Comparison of ENCODE assay signal across 12 cellular contexts in genomic region chr12:52182898-52183543, GRCh38. TPM values are rescaled to one million over a fixed set of nuclear protein-coding genes. Genes with fewer than 3 reads are reported as not detected.
DNase-seq lines count a peak whose midpoint lies in the region; ATAC-seq and TF ChIP-seq lines count a peak whose summit lies in the region.
"Had no signal": no experiment of that assay in that cellular context is flagged by ENCODE, and none has a peak within 500 bp of the region (broad histone marks: within the 10 kb centered on the region; RNA-seq: fewer than 3 reads in every experiment).

No MANE protein-coding gene starts in this region.

- H3K4me3 Mint-ChIP-seq in nephron: no peak overlapping the region
- no peak overlapping the region for H3K4me3 Mint-ChIP-seq in T-helper 2 cell treated with Interferon-gamma antibody and Interleukin-4, amounts not matched to agents 5 μg/mL and 100 μg/mL, for 36 hours

- H3K9me3 Mint-ChIP-seq in nephron: no peaks in the 10 kb centered on the region
- no peaks in the 10 kb centered on the region for H3K9me3 Mint-ChIP-seq in T-helper 2 cell treated with Interferon-gamma antibody and Interleukin-4, amounts not matched to agents 5 μg/mL and 100 μg/mL, for 36 hours

- H3K36me3 Mint-ChIP-seq in nephron (ENCODE audit: low read depth): no peaks in the 10 kb centered on the region
- no peaks in the 10 kb centered on the region for H3K36me3 Mint-ChIP-seq in T-helper 2 cell treated with Interferon-gamma antibody and Interleukin-4, amounts not matched to agents 5 μg/mL and 100 μg/mL, for 36 hours (ENCODE audit: low read depth)

- no peaks in the 10 kb centered on the region for H3K27me3 ChIP-seq in breast epithelium
- H3K27me3 ChIP-seq in stomach: no peaks in the 10 kb centered on the region
- H3K27me3 ChIP-seq: BLaER1 had no signal

- H3K9me3 ChIP-seq in breast epithelium: no peaks in the 10 kb centered on the region
- no peaks in the 10 kb centered on the region for H3K9me3 ChIP-seq in stomach
- H3K9me3 ChIP-seq: BLaER1 had no signal

- H3K27ac Mint-ChIP-seq in nephron: peak overlapping the region in 2 of 3 experiments; percentile 76 to 84
- no peak overlapping the region for H3K27ac Mint-ChIP-seq in T-helper 2 cell treated with Interferon-gamma antibody and Interleukin-4, amounts not matched to agents 5 μg/mL and 100 μg/mL, for 36 hours

- H3K27ac ChIP-seq in breast epithelium (peak overlapping the region; percentile 77 to 81), stomach (peak overlapping the region in 2 of 5 donors; percentile 24 to 54)

- 62 to 77% (median 68%) methylated on average over 9 of the region's 9 CpGs for WGBS in stomach, 5 donors

- H3K4me1 Mint-ChIP-seq in nephron: peaks cover 62% of the 10 kb centered on the region
- H3K4me1 Mint-ChIP-seq in T-helper 2 cell treated with Interferon-gamma antibody and Interleukin-4, amounts not matched to agents 5 μg/mL and 100 μg/mL, for 36 hours (ENCODE audit: low read depth): peaks cover 7% of the 10 kb centered on the region

- TF ChIP-seq POLR2A in breast epithelium (IDR thresholded peaks at IDR 0.05): no peak
- TF ChIP-seq POLR2A in stomach (IDR thresholded peaks at IDR 0.05): no peak

- H3K4me3 ChIP-seq in breast epithelium (no peak overlapping the region), stomach (no peak overlapping the region)
- H3K4me3 ChIP-seq: BLaER1 had no signal

- ATAC-seq in GM18873 (IDR thresholded peaks at IDR 0.05; ENCODE audit: low FRiP score, unreplicated experiment): no peak

- H3K27me3 Mint-ChIP-seq in nephron (ENCODE audit: low read depth): peaks cover 19% of the 10 kb centered on the region
- no peaks in the 10 kb centered on the region for H3K27me3 Mint-ChIP-seq in T-helper 2 cell treated with Interferon-gamma antibody and Interleukin-4, amounts not matched to agents 5 μg/mL and 100 μg/mL, for 36 hours (ENCODE audit: low read depth)

- H3K4me1 ChIP-seq in breast epithelium (peaks cover 0 to 7% of the 10 kb centered on the region in 2 donors), stomach (peaks cover 0 to 40% (median 15%) of the 10 kb centered on the region in 4 donors)

- TF ChIP-seq CTCF in breast epithelium (IDR thresholded peaks at IDR 0.05) (no peak), nephron (IDR thresholded peaks at IDR 0.05; ENCODE audit: unreplicated experiment in 3 of 3) (no peak), stomach (IDR thresholded peaks at IDR 0.05) (no peak)

- intact Hi-C loops in breast epithelium (cut with DNase I; ENCODE audit: low total_unique reads): no loop called here
- intact Hi-C loops in stomach (cut with DNase I; ENCODE audit: low total_unique reads): no loop called here

- DNase-seq in DMS53 (lab: John Stamatoyannopoulos, UW) (peak; percentile 95), NCI-H2171 (lab: John Stamatoyannopoulos, UW) (peak; percentile 24), breast epithelium (ENCODE audit: low spot score in 2 of 2) (no peak), stomach (no peak)
- DNase-seq in activated CD4-positive, alpha-beta T cell treated with anti-CD3 and anti-CD28 coated beads for 4 hours: no peak
- DNase-seq in T-helper 2 cell treated with Interferon-gamma antibody and Interleukin-4, amounts not matched to agents 5 μg/mL and 100 μg/mL, for 36 hours (ENCODE audit: low spot score): no peak
- DNase-seq: activated CD4-positive, CD25-positive, alpha-beta regulatory T cell treated with anti-CD3 and anti-CD28 coated beads, Interleukin-2, amount 50 U/mL, for 72 hours; stimulated activated CD4-positive, alpha-beta T cell treated with anti-CD3 and anti-CD28 coated beads, Interleukin-12 subunit alpha, Interleukin-12 subunit beta, amount 100 ng/mL, for 4 hours had no signal

- TF ChIP-seq EP300 in stomach (IDR thresholded peaks at IDR 0.05): no peak

- H3K36me3 ChIP-seq in breast epithelium (no peaks in the 10 kb centered on the region), stomach (no peaks in the 10 kb centered on the region)
- H3K36me3 ChIP-seq: BLaER1 had no signal

RNA-seq across cellular contexts. Expression of gene KRT80, which starts 8.8 kb away (rescaled TPM):
- total RNA-seq in breast epithelium: 1 to 10 TPM in 2 of 3 donors, not detected in 1; 2.9 to 9.8 TPM
- total RNA-seq in stomach: under 1 TPM in 3 of 5 donors, not detected in 2; 0.29 to 0.45 (median 0.37) TPM
- polyA plus RNA-seq in stomach: 1 to 10 TPM in 2 of 3 donors, not detected in 1; 3.1 to 3.7 TPM

RNA-seq across cellular contexts. Expression of gene KRT7, which starts 50.0 kb away (rescaled TPM):
- total RNA-seq in breast epithelium (1,000 to 10,000 TPM in 1 of 3 donors, 100 to 1,000 TPM in 1, 1 to 10 TPM in 1; 4.2 to 1,051 (median 358) TPM), stomach (100 to 1,000 TPM in 1 of 5 donors, 10 to 100 TPM in 2, not detected in 2; 47.0 to 186 (median 95.8) TPM)
- 100 to 1,000 TPM in 2 of 3 donors, 1 to 10 TPM in 1; 6.4 to 214 (median 138) TPM for polyA plus RNA-seq in stomach
- total RNA-seq: SK-MEL-5 had no signal

Comparison
In these comparisons a context has a peak if more than half of its experiments do, and no peak if none do; other contexts are left out.
1. DNase-seq: peak in DMS53 (single experiment) and NCI-H2171 (single experiment); none in breast epithelium (0 of 2), activated CD4-positive, alpha-beta T cell treated with anti-CD3 and anti-CD28 coated beads for 4 hours (0 of 2), stomach (single experiment) and T-helper 2 cell treated with Interferon-gamma antibody and Interleukin-4, amounts not matched to agents 5 μg/mL and 100 μg/mL, for 36 hours (single experiment).